6 cellular contexts compared by ENCODE assay signal in genomic region chr3:31992995-31993394, GRCh38. TPM values are rescaled to one million over a fixed set of nuclear protein-coding genes. Genes with fewer than 3 reads are reported as not detected.
DNase-seq lines count a peak whose midpoint lies in the region; ATAC-seq and TF ChIP-seq lines count a peak whose summit lies in the region.
"Not testable (repeated sequence)": the region's sequence is repeated elsewhere in the genome, so short reads cannot be mapped to it uniquely, and the experiment has no call there.
"Had no signal": no experiment of that assay in that cellular context is flagged by ENCODE, and none has a peak within 500 bp of the region (broad histone marks: within the 10 kb centered on the region; RNA-seq: fewer than 3 reads in every experiment).

No MANE protein-coding gene starts in this region.

- POLR2A ChIA-PET in WTC11 (lab: Charles Lee): not testable (repeated sequence)

- not testable (repeated sequence) for ATAC-seq in WTC11

- not testable (repeated sequence) for DNase-seq in WTC11 (ENCODE audit: low spot score)

- not testable (repeated sequence) for H3K4me3 Mint-ChIP-seq in WTC11

- not testable (repeated sequence) for TF ChIP-seq CTCF in WTC11 (IDR thresholded peaks at IDR 0.05)

- H3K27me3 Mint-ChIP-seq in WTC11 (ENCODE audit: low read depth): not testable (repeated sequence)

- H3K9me3 Mint-ChIP-seq in WTC11: peaks cover 42% of the 10 kb centered on the region

- peaks cover 34% of the 10 kb centered on the region for H3K36me3 Mint-ChIP-seq in WTC11

- CTCF ChIA-PET in WTC11 (lab: Charles Lee): not testable (repeated sequence)

- H3K27ac Mint-ChIP-seq in WTC11: not testable (repeated sequence)

- not testable (repeated sequence) for H3K4me1 Mint-ChIP-seq in WTC11

TF ChIP-seq in WTC11, 78 proteins besides CTCF, POLR2A, EP300 and RAD21:
- TF ChIP-seq HMGA2 (CRISPR knock-in tag; IDR thresholded peaks at IDR 0.05): peak; percentile 93

RNA-seq across cellular contexts. Expression of gene ZNF860, which starts 11.4 kb away (rescaled TPM):
- total RNA-seq in WTC11 (2021): 6.4 to 6.7 TPM (median 6.5 TPM) in 3 replicates
- total RNA-seq: A673; CD4-positive, alpha-beta memory T cell; CD4-positive, alpha-beta T cell; CD4-positive, CD25-positive, alpha-beta regulatory T cell; CD8-positive, alpha-beta T cell had no signal

RNA-seq across cellular contexts. Expression of gene OSBPL10, which starts 11.9 kb away (rescaled TPM):
- 81.6 to 87.7 TPM (median 84.1 TPM) in 3 replicates for total RNA-seq in WTC11 (2021)
- total RNA-seq: CD4-positive, alpha-beta memory T cell; CD4-positive, alpha-beta T cell had no signal
